1 cellular context compared by ENCODE assay signal in the genomic region with DNA sequence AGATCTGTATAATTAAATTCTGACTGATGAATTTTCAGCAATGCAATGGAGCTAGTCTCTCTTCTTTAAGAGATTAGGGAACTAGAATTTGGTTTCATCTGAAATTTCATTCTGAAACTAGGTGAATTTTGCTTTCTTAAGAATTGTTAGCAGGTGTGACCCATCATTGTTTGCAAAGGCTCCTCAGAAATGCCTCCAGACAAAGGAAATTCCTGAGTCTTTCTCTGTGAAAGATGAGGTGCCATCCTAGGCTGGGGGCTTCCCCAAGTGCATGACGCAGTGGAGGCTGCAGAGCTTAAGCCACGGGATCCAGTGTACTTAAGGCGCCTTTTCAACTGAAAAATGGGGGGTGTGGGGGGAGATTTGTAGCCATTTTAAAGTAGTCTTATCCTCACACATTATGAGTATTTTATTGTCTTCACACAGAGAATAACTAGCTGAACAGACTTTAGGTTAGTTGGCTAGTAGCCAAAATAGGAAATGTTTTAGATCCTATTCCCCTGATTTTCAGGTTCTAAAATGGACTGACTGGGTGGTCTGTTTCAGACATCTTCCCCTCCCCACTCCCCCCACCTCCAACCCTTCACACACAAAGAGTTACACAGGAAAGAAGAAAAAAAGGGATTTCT.
A peak's percentile ranks its signal among the peaks of the same experiment; 100 is the strongest.
TF ChIP-seq lines count a peak whose summit lies in the region.

No MANE protein-coding gene starts in this region.

TF ChIP-seq in GM23338, 12 proteins besides CTCF, POLR2A, EP300 and RAD21 (continued from another document):
- TF ChIP-seq, protein P1, sequence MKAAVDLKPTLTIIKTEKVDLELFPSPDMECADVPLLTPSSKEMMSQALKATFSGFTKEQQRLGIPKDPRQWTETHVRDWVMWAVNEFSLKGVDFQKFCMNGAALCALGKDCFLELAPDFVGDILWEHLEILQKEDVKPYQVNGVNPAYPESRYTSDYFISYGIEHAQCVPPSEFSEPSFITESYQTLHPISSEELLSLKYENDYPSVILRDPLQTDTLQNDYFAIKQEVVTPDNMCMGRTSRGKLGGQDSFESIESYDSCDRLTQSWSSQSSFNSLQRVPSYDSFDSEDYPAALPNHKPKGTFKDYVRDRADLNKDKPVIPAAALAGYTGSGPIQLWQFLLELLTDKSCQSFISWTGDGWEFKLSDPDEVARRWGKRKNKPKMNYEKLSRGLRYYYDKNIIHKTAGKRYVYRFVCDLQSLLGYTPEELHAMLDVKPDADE (IDR thresholded peaks at IDR 0.05): no peak
- TF ChIP-seq NANOG (IDR thresholded peaks at IDR 0.05; ENCODE audit: borderline replicate concordance): no peak
- no peak for TF ChIP-seq ZNF114 (CRISPR knock-in tag; IDR thresholded peaks at IDR 0.05)
- peak; percentile 73 for TF ChIP-seq CREB1 (CRISPR knock-in tag; IDR thresholded peaks at IDR 0.05; ENCODE audit: low read depth)
- TF ChIP-seq EZH2phosphoT487 (IDR thresholded peaks at IDR 0.05; ENCODE audit: unreplicated experiment): no peak
